22 cellular contexts compared by ENCODE assay signal in the genomic region with DNA sequence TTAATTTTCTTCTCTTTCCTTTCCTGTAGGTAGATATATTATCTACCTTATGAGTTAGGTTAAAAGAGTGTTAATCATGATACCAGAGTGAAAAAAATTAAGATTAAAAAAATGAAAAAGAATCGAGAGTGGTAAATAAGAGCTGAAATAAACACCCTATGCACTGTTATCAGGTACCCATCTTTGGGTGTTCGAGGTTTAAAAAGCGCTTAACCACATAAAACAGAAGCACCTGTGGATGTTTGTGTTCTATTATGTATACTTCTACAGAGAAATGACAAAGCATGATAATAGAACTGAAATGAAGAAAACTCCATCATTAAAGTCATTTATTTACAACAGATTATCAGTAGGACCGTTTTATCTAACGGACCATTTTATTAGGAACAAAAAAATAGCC.
"Had no signal": no experiment of that assay in that cellular context is flagged by ENCODE, and none has a peak within 500 bp of the region (broad histone marks: within the 10 kb centered on the region; RNA-seq: fewer than 3 reads in every experiment).

No MANE protein-coding gene starts in this region.

- H3K4me3 ChIP-seq: coronary artery, hepatocyte, left ventricle myocardium inferior, lung, spleen, tibial artery, upper lobe of right lung had no signal

- H3K9me3 ChIP-seq: left ventricle myocardium inferior, spleen, tibial artery, upper lobe of right lung had no signal

- H3K27me3 ChIP-seq: hepatocyte, spleen, tibial artery, upper lobe of right lung had no signal

- H2AFZ ChIP-seq: hepatocyte had no signal

- H3K27ac Mint-ChIP-seq: stimulated activated memory B cell treated with anti-CD40 and anti-IgM and Interleukin-4, amounts not matched to agents 10 μg/mL and 1 μg/mL and 100 μg/mL, for 72 hours; stimulated activated naive CD8-positive, alpha-beta T cell treated with anti-CD3 and anti-CD28 coated beads, Interleukin-15, Interleukin-2, amounts not matched to agents 100 ng/mL and 50 ng/mL, for 24 hours had no signal

- H3K27ac ChIP-seq: coronary artery, hepatocyte, left ventricle myocardium inferior, spleen, tibial artery, upper lobe of right lung had no signal

- H3K4me2 ChIP-seq: hepatocyte had no signal

- H3K27me3 Mint-ChIP-seq: stimulated activated memory B cell treated with anti-CD40 and anti-IgM and Interleukin-4, amounts not matched to agents 10 μg/mL and 1 μg/mL and 100 μg/mL, for 72 hours; stimulated activated naive CD8-positive, alpha-beta T cell treated with anti-CD3 and anti-CD28 coated beads, Interleukin-15, Interleukin-2, amounts not matched to agents 100 ng/mL and 50 ng/mL, for 24 hours had no signal

- H3K36me3 ChIP-seq: left ventricle myocardium inferior, spleen, tibial artery, upper lobe of right lung had no signal

- H3K9me3 Mint-ChIP-seq: neural crest cell; stimulated activated memory B cell treated with anti-CD40 and anti-IgM and Interleukin-4, amounts not matched to agents 10 μg/mL and 1 μg/mL and 100 μg/mL, for 72 hours; stimulated activated naive CD8-positive, alpha-beta T cell treated with anti-CD3 and anti-CD28 coated beads, Interleukin-15, Interleukin-2, amounts not matched to agents 100 ng/mL and 50 ng/mL, for 24 hours had no signal

- H3K4me3 Mint-ChIP-seq: neural crest cell; stimulated activated memory B cell treated with anti-CD40 and anti-IgM and Interleukin-4, amounts not matched to agents 10 μg/mL and 1 μg/mL and 100 μg/mL, for 72 hours; stimulated activated naive CD8-positive, alpha-beta T cell treated with anti-CD3 and anti-CD28 coated beads, Interleukin-15, Interleukin-2, amounts not matched to agents 100 ng/mL and 50 ng/mL, for 24 hours had no signal

- H3K36me3 Mint-ChIP-seq: stimulated activated memory B cell treated with anti-CD40 and anti-IgM and Interleukin-4, amounts not matched to agents 10 μg/mL and 1 μg/mL and 100 μg/mL, for 72 hours had no signal

- ATAC-seq: left cardiac atrium; sciatic nerve; stimulated activated memory B cell treated with anti-CD40 and anti-IgM and Interleukin-4, amounts not matched to agents 10 μg/mL and 1 μg/mL and 100 μg/mL, for 72 hours; upper lobe of right lung had no signal

- H3K4me1 ChIP-seq: left ventricle myocardium inferior, spleen, tibial artery, upper lobe of right lung had no signal

- DNase-seq: effector CD4-positive, alpha-beta T cell; foreskin melanocyte; head of caudate nucleus; kidney; left cardiac atrium; left ventricle myocardium inferior; mesenchymal stem cell; midbrain; posterior cingulate gyrus; spleen; stimulated activated CD4-positive, alpha-beta T cell treated with anti-CD3 and anti-CD28 coated beads, Interleukin-15, amount 100 ng/mL, for 24 hours; stimulated activated CD4-positive, alpha-beta T cell treated with anti-CD3 and anti-CD28 coated beads, Interleukin-1b, Interleukin-23, amount 100 ng/mL, for 48 hours; stimulated activated CD4-positive, alpha-beta T cell treated with anti-CD3 and anti-CD28 coated beads, Interleukin-4, amount 100 ng/mL, for 24 hours; tibial artery; upper lobe of right lung had no signal

- H3K4me1 Mint-ChIP-seq: neural crest cell; stimulated activated memory B cell treated with anti-CD40 and anti-IgM and Interleukin-4, amounts not matched to agents 10 μg/mL and 1 μg/mL and 100 μg/mL, for 72 hours had no signal

- H3K79me2 ChIP-seq: hepatocyte had no signal
